ENCODE assay signal across 1 cellular context in genomic region chr12:123498126-123498825, GRCh38.
TF ChIP-seq lines count a peak whose summit lies in the region.

No MANE protein-coding gene starts in this region.

TF ChIP-seq in IMR-90, 13 proteins besides CTCF, POLR2A, EP300 and RAD21 (continued from another document):
- TF ChIP-seq ELK1 (IDR thresholded peaks at IDR 0.05; ENCODE audit: borderline replicate concordance, low read depth, low read length) (no peak), RFX5 (IDR thresholded peaks at IDR 0.05; ENCODE audit: low read depth, low read length) (no peak)
